In genomic region chr5:157390924-157391297, GRCh38 we compare ENCODE assay signal across 13 cellular contexts.
DNase-seq lines count a peak whose midpoint lies in the region; ATAC-seq and TF ChIP-seq lines count a peak whose summit lies in the region.
"Had no signal": no experiment of that assay in that cellular context is flagged by ENCODE, and none has a peak within 500 bp of the region (broad histone marks: within the 10 kb centered on the region; RNA-seq: fewer than 3 reads in every experiment).

No MANE protein-coding gene starts in this region.

- no peaks in the 10 kb centered on the region for H3K27me3 Mint-ChIP-seq in activated CD4-positive, alpha-beta T cell treated with anti-CD3 and anti-CD28 coated beads, Interleukin-2, amount 10 ng/mL, durations not matched to agents 7 days and 5 days
- no peaks in the 10 kb centered on the region for H3K27me3 Mint-ChIP-seq in activated CD8-positive, alpha-beta T cell treated with anti-CD3 and anti-CD28 coated beads, Interleukin-2, amount 10 ng/mL, durations not matched to agents 7 days and 5 days (ENCODE audit: low read depth)
- no peaks in the 10 kb centered on the region for H3K27me3 Mint-ChIP-seq in stimulated activated naive B cell treated with anti-CD40 and anti-IgM and Interleukin-4, amounts not matched to agents 10 μg/mL and 1 μg/mL and 100 μg/mL, for 72 hours

- no peaks in the 10 kb centered on the region for H3K9me3 Mint-ChIP-seq in activated CD4-positive, alpha-beta T cell treated with anti-CD3 and anti-CD28 coated beads, Interleukin-2, amount 10 ng/mL, durations not matched to agents 7 days and 5 days
- no peaks in the 10 kb centered on the region for H3K9me3 Mint-ChIP-seq in activated CD8-positive, alpha-beta T cell treated with anti-CD3 and anti-CD28 coated beads, Interleukin-2, amount 10 ng/mL, durations not matched to agents 7 days and 5 days (ENCODE audit: insufficient read depth)
- H3K9me3 Mint-ChIP-seq in stimulated activated naive B cell treated with anti-CD40 and anti-IgM and Interleukin-4, amounts not matched to agents 10 μg/mL and 1 μg/mL and 100 μg/mL, for 72 hours = peaks cover 0 to 2% of the 10 kb centered on the region in 2 donors

- peaks cover 18% of the 10 kb centered on the region for H3K4me1 Mint-ChIP-seq in activated CD4-positive, alpha-beta T cell treated with anti-CD3 and anti-CD28 coated beads, Interleukin-2, amount 10 ng/mL, durations not matched to agents 7 days and 5 days
- H3K4me1 Mint-ChIP-seq in activated CD8-positive, alpha-beta T cell treated with anti-CD3 and anti-CD28 coated beads, Interleukin-2, amount 10 ng/mL, durations not matched to agents 7 days and 5 days (ENCODE audit: low read depth) = peaks cover 27% of the 10 kb centered on the region
- peaks cover under 1 to 9% of the 10 kb centered on the region in 2 donors for H3K4me1 Mint-ChIP-seq in stimulated activated naive B cell treated with anti-CD40 and anti-IgM and Interleukin-4, amounts not matched to agents 10 μg/mL and 1 μg/mL and 100 μg/mL, for 72 hours

- no peaks in the 10 kb centered on the region for H3K27me3 ChIP-seq in gastroesophageal sphincter
- H3K27me3 ChIP-seq: Peyer's patch, tibial nerve had no signal

- no peak for TF ChIP-seq CTCF in gastroesophageal sphincter (IDR thresholded peaks at IDR 0.05)

- peak overlapping the region; percentile 82 for H3K27ac Mint-ChIP-seq in activated CD4-positive, alpha-beta T cell treated with anti-CD3 and anti-CD28 coated beads, Interleukin-2, amount 10 ng/mL, durations not matched to agents 7 days and 5 days
- peak overlapping the region; percentile 90 for H3K27ac Mint-ChIP-seq in activated CD8-positive, alpha-beta T cell treated with anti-CD3 and anti-CD28 coated beads, Interleukin-2, amount 10 ng/mL, durations not matched to agents 7 days and 5 days
- peak overlapping the region; percentile 63 for H3K27ac Mint-ChIP-seq in stimulated activated naive B cell treated with anti-CD40 and anti-IgM and Interleukin-4, amounts not matched to agents 10 μg/mL and 1 μg/mL and 100 μg/mL, for 72 hours

- ATAC-seq in activated CD8-positive, alpha-beta T cell treated with anti-CD3 and anti-CD28 coated beads, Interleukin-2, amount 10 ng/mL, durations not matched to agents 7 days and 5 days = no peak
- ATAC-seq in gastroesophageal sphincter = no peak
- no peak for ATAC-seq in stimulated activated naive B cell treated with anti-CD40 and anti-IgM and Interleukin-4, amounts not matched to agents 10 μg/mL and 1 μg/mL and 100 μg/mL, for 72 hours (replicated peaks)
- ATAC-seq in GM19035 (IDR thresholded peaks at IDR 0.05; ENCODE audit: unreplicated experiment) = no peak
- ATAC-seq: left lobe of liver had no signal

- no peak for TF ChIP-seq POLR2A in gastroesophageal sphincter (IDR thresholded peaks at IDR 0.05)

- no peak for TF ChIP-seq EP300 in gastroesophageal sphincter (IDR thresholded peaks at IDR 0.05)

- DNase-seq in activated CD4-positive, alpha-beta T cell treated with anti-CD3 and anti-CD28 coated beads, Interleukin-2, amount 10 ng/mL, durations not matched to agents 7 days and 5 days = no peak
- DNase-seq in activated CD4-positive, alpha-beta T cell treated with anti-CD3 and anti-CD28 coated beads, Interleukin-2, amount 50 U/mL, for 48 hours = no peak
- no peak for DNase-seq in activated CD8-positive, alpha-beta T cell treated with anti-CD3 and anti-CD28 coated beads, Interleukin-2, amount 10 ng/mL, durations not matched to agents 7 days and 5 days
- no peak for DNase-seq in stimulated activated naive B cell treated with anti-CD40 and anti-IgM and Interleukin-4, amounts not matched to agents 10 μg/mL and 1 μg/mL and 100 μg/mL, for 72 hours
- DNase-seq in cerebellar nuclear complex (lab: John Stamatoyannopoulos, UW) = no peak
- no peak for DNase-seq in NCI-H2196 (lab: John Stamatoyannopoulos, UW; ENCODE audit: unreplicated experiment)
- DNase-seq: head of caudate nucleus, NCI-H1417 had no signal

- peaks cover 8 to 28% (median 10%) of the 10 kb centered on the region in 3 donors for H3K4me1 ChIP-seq in gastroesophageal sphincter
- H3K4me1 ChIP-seq: Peyer's patch had no signal

- peaks cover 80% of the 10 kb centered on the region for H3K36me3 Mint-ChIP-seq in activated CD4-positive, alpha-beta T cell treated with anti-CD3 and anti-CD28 coated beads, Interleukin-2, amount 10 ng/mL, durations not matched to agents 7 days and 5 days (ENCODE audit: low read depth)
- H3K36me3 Mint-ChIP-seq in activated CD8-positive, alpha-beta T cell treated with anti-CD3 and anti-CD28 coated beads, Interleukin-2, amount 10 ng/mL, durations not matched to agents 7 days and 5 days (ENCODE audit: low read depth) = peaks cover 68% of the 10 kb centered on the region
- H3K36me3 Mint-ChIP-seq in stimulated activated naive B cell treated with anti-CD40 and anti-IgM and Interleukin-4, amounts not matched to agents 10 μg/mL and 1 μg/mL and 100 μg/mL, for 72 hours = peaks cover 47 to 70% of the 10 kb centered on the region in 2 donors

- H3K4me3 Mint-ChIP-seq in activated CD4-positive, alpha-beta T cell treated with anti-CD3 and anti-CD28 coated beads, Interleukin-2, amount 10 ng/mL, durations not matched to agents 7 days and 5 days = no peak overlapping the region
- H3K4me3 Mint-ChIP-seq in activated CD8-positive, alpha-beta T cell treated with anti-CD3 and anti-CD28 coated beads, Interleukin-2, amount 10 ng/mL, durations not matched to agents 7 days and 5 days = no peak overlapping the region
- no peak overlapping the region for H3K4me3 Mint-ChIP-seq in stimulated activated naive B cell treated with anti-CD40 and anti-IgM and Interleukin-4, amounts not matched to agents 10 μg/mL and 1 μg/mL and 100 μg/mL, for 72 hours

- no peaks in the 10 kb centered on the region for H3K9me3 ChIP-seq in gastroesophageal sphincter
- H3K9me3 ChIP-seq: Peyer's patch, tibial nerve had no signal

- POLR2A ChIA-PET in activated CD4-positive, alpha-beta T cell treated with anti-CD3 and anti-CD28 coated beads, Interleukin-2, amount 10 ng/mL, durations not matched to agents 7 days and 5 days (lab: Charles Lee) = no interaction called here
- POLR2A ChIA-PET in activated CD8-positive, alpha-beta T cell treated with anti-CD3 and anti-CD28 coated beads, Interleukin-2, amount 10 ng/mL, durations not matched to agents 7 days and 5 days (lab: Charles Lee) = no interaction called here

- H3K36me3 ChIP-seq in gastroesophageal sphincter = peaks cover 0 to 11% of the 10 kb centered on the region in 2 donors
- H3K36me3 ChIP-seq: Peyer's patch had no signal

- H3K4me3 ChIP-seq in gastroesophageal sphincter = no peak overlapping the region
- H3K4me3 ChIP-seq: Peyer's patch, tibial nerve had no signal

- CTCF ChIA-PET in activated CD4-positive, alpha-beta T cell treated with anti-CD3 and anti-CD28 coated beads, Interleukin-2, amount 10 ng/mL, durations not matched to agents 7 days and 5 days (lab: Charles Lee) = interaction anchor here (1.1 to 1.9 kb wide), 4 partner anchors 11 to 352 kb away, joined by 3 to 11 read pairs (median 4); partner anchors contain the start of gene LSM11
- CTCF ChIA-PET in activated CD8-positive, alpha-beta T cell treated with anti-CD3 and anti-CD28 coated beads, Interleukin-2, amount 10 ng/mL, durations not matched to agents 7 days and 5 days (lab: Charles Lee) = interaction anchor here (1.0 to 2.3 kb wide), 2 partner anchors 9 to 352 kb away, joined by 3 to 11 read pairs; partner anchors contain the start of gene LSM11

- peak overlapping the region in 3 of 4 donors; percentile 51 to 94 (median 63) for H3K27ac ChIP-seq in gastroesophageal sphincter
- H3K27ac ChIP-seq: tibial nerve had no signal

- 94% methylated on average over 4 of the region's 6 CpGs; no CpG with 5 or more reads in 1 of the 2 donors for WGBS in gastroesophageal sphincter (ENCODE audit: low coverage in 1 of 2), 2 donors
